In genomic region chr17:66552381-66552780, GRCh38 we compare ENCODE assay signal across 18 cellular contexts.
"Had no signal": no experiment of that assay in that cellular context is flagged by ENCODE, and none has a peak within 500 bp of the region (broad histone marks: within the 10 kb centered on the region; RNA-seq: fewer than 3 reads in every experiment).

No MANE protein-coding gene starts in this region.

- H3K4me3 ChIP-seq: breast epithelium, gastroesophageal sphincter, heart right ventricle, pancreas, tibial nerve had no signal

- H3K4me1 ChIP-seq: breast epithelium had no signal

- FAIRE-seq: pancreas had no signal

- H3K9me3 ChIP-seq: breast epithelium, gastroesophageal sphincter, pancreas, tibial nerve had no signal

- H3K27me3 ChIP-seq: breast epithelium, gastroesophageal sphincter, heart right ventricle, pancreas, tibial nerve had no signal

- H3K27ac ChIP-seq: breast epithelium, gastroesophageal sphincter, heart right ventricle, pancreas, tibial nerve had no signal

- H3K9me3 Mint-ChIP-seq: activated naive CD8-positive, alpha-beta T cell treated with anti-CD3 and anti-CD28 coated beads, Interleukin-2, amount 50 U/mL, for 24 hours; activated T-helper 17 cell treated with anti-CD3 and anti-CD28 coated beads, Interleukin-2, amount 50 U/mL, for 72 hours; endodermal cell; naive B cell; stimulated activated effector memory CD8-positive, alpha-beta T cell treated with anti-CD3 and anti-CD28 coated beads, Interleukin-12 subunit alpha, Interleukin-12 subunit beta, amount 100 ng/mL, for 72 hours; T-helper 2 cell treated with Interferon-gamma antibody and Interleukin-4, amounts not matched to agents 5 μg/mL and 100 μg/mL, for 36 hours had no signal

- H3K27me3 Mint-ChIP-seq: activated naive CD8-positive, alpha-beta T cell treated with anti-CD3 and anti-CD28 coated beads, Interleukin-2, amount 50 U/mL, for 24 hours; activated T-helper 17 cell treated with anti-CD3 and anti-CD28 coated beads, Interleukin-2, amount 50 U/mL, for 72 hours had no signal

- H3K27ac Mint-ChIP-seq: activated naive CD8-positive, alpha-beta T cell treated with anti-CD3 and anti-CD28 coated beads, Interleukin-2, amount 50 U/mL, for 24 hours; activated T-helper 17 cell treated with anti-CD3 and anti-CD28 coated beads, Interleukin-2, amount 50 U/mL, for 72 hours; endodermal cell; stimulated activated effector memory CD8-positive, alpha-beta T cell treated with anti-CD3 and anti-CD28 coated beads, Interleukin-12 subunit alpha, Interleukin-12 subunit beta, amount 100 ng/mL, for 72 hours; T-helper 2 cell treated with Interferon-gamma antibody and Interleukin-4, amounts not matched to agents 5 μg/mL and 100 μg/mL, for 36 hours had no signal

- H3K4me3 Mint-ChIP-seq: activated naive CD8-positive, alpha-beta T cell treated with anti-CD3 and anti-CD28 coated beads, Interleukin-2, amount 50 U/mL, for 24 hours; activated T-helper 17 cell treated with anti-CD3 and anti-CD28 coated beads, Interleukin-2, amount 50 U/mL, for 72 hours; endodermal cell; naive B cell; stimulated activated effector memory CD8-positive, alpha-beta T cell treated with anti-CD3 and anti-CD28 coated beads, Interleukin-12 subunit alpha, Interleukin-12 subunit beta, amount 100 ng/mL, for 72 hours; T-helper 2 cell treated with Interferon-gamma antibody and Interleukin-4, amounts not matched to agents 5 μg/mL and 100 μg/mL, for 36 hours had no signal

- H3K4me1 Mint-ChIP-seq: naive B cell had no signal

- DNase-seq: activated CD4-positive, CD25-positive, alpha-beta regulatory T cell treated with anti-CD3 and anti-CD28 coated beads, Interleukin-2, amount 50 U/mL, for 72 hours; activated naive CD4-positive, alpha-beta T cell treated with Interleukin-2 at 50 U/mL for 16 hours; activated naive CD8-positive, alpha-beta T cell treated with anti-CD3 and anti-CD28 coated beads, Interleukin-2, amount 50 U/mL, for 24 hours; activated T-cell treated with anti-CD3 and anti-CD28 coated beads for 4 hours; aorta; cerebellar nuclear complex; endodermal cell; heart right ventricle; naive B cell; pancreas; stimulated activated CD4-positive, alpha-beta T cell treated with anti-CD3 and anti-CD28 coated beads, Interleukin-12 subunit alpha, Interleukin-12 subunit beta, amount 100 ng/mL, for 4 hours; stimulated activated CD4-positive, alpha-beta T cell treated with anti-CD3 and anti-CD28 coated beads, Interleukin-2, amount 100 ng/mL, for 24 hours had no signal

- ATAC-seq: activated naive CD8-positive, alpha-beta T cell treated with anti-CD3 and anti-CD28 coated beads, Interleukin-2, amount 50 U/mL, for 24 hours; activated T-helper 17 cell treated with anti-CD3 and anti-CD28 coated beads, Interleukin-2, amount 50 U/mL, for 72 hours; gastroesophageal sphincter; heart right ventricle; pancreas; stimulated activated effector memory CD8-positive, alpha-beta T cell treated with anti-CD3 and anti-CD28 coated beads, Interleukin-12 subunit alpha, Interleukin-12 subunit beta, amount 100 ng/mL, for 72 hours had no signal

- H3K36me3 ChIP-seq: breast epithelium, gastroesophageal sphincter, heart right ventricle, pancreas, tibial nerve had no signal
